Comparison of ENCODE assay signal across 11 cellular contexts in the genomic region with DNA sequence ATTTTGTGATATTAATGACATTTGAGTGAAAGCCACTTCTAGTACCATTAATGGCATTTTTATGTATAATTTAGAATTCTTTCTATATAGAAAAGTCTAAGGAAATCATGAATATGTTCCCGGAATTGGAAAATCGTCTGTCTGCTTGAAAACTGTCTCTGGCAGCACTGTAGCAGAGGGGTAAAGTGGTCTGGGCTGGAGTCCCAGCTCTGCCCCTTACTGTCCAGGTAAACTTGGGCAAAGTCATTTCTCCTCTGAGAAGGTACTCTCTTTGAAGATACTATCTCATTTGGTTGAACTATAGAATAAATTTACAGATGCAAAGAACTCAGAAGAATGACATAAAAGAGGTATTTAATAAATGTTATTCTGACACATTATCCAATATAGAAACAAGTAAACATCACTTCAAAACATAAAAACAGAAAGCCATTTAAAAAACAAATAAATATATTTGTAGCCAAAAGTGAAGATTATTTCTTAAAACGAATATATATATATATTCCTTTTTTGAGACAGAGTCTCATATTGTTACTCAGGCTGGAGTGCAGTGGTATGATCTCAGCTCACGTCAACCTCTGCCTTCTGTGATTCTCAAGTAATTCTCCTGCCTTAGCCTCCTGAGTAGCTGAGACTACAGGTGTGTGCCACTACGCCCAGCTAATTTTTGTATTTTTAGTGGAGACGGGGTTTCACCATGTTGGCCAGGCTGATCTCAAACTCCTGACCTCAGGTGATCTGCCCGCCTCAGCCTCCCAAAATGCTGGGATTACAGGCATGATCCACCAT.
DNase-seq lines count a peak whose midpoint lies in the region; ATAC-seq and TF ChIP-seq lines count a peak whose summit lies in the region.
"Had no signal": no experiment of that assay in that cellular context is flagged by ENCODE, and none has a peak within 500 bp of the region (broad histone marks: within the 10 kb centered on the region; RNA-seq: fewer than 3 reads in every experiment).

No MANE protein-coding gene starts in this region.

- H3K9me3 ChIP-seq in OCI-LY1 (ENCODE audit: low read length): no peaks in the 10 kb centered on the region
- H3K9me3 ChIP-seq: suprapubic skin had no signal

- intact Hi-C loops in activated CD4-positive, alpha-beta T cell treated with anti-CD3 and anti-CD28 coated beads, Interleukin-2, amount 10 ng/mL, durations not matched to agents 24 days and 14 days (cut with micrococcal nuclease): loop anchor here (5.0 to 10.0 kb wide), 3 partner anchors 325 to 585 kb away; a partner anchor contains a TSS

- no peaks in the 10 kb centered on the region for H3K79me2 ChIP-seq in OCI-LY1 (ENCODE audit: insufficient read depth, low read length)

- H4K20me1 ChIP-seq in OCI-LY1 (ENCODE audit: insufficient read depth, low read length): no peaks in the 10 kb centered on the region

- 0 out of 2 replicates have a peak, but pooled peaks cover 4% of the 10 kb centered on the region for H3F3A ChIP-seq in OCI-LY1 (ENCODE audit: insufficient read depth, low read length)

- peak overlapping the region; percentile 97 for H3K27ac Mint-ChIP-seq in activated CD4-positive, alpha-beta T cell treated with anti-CD3 and anti-CD28 coated beads, Interleukin-2, amount 10 ng/mL, durations not matched to agents 24 days and 14 days
- peak overlapping the region; percentile 72 to 99 for H3K27ac Mint-ChIP-seq in stimulated activated naive CD8-positive, alpha-beta T cell treated with anti-CD3 and anti-CD28 coated beads, Interleukin-15, amount 100 ng/mL, for 72 hours

- no peak for ATAC-seq in stimulated activated naive CD8-positive, alpha-beta T cell treated with anti-CD3 and anti-CD28 coated beads, Interleukin-15, amount 100 ng/mL, for 72 hours
- ATAC-seq: Panc1 had no signal

- TF ChIP-seq CTCF in OCI-LY1 (IDR thresholded peaks at IDR 0.05; ENCODE audit: low read length) (no peak), brain microvascular endothelial cell (IDR thresholded peaks at IDR 0.05; ENCODE audit: low read depth, low read length, missing control alignments) (no peak)

- no peaks in the 10 kb centered on the region for H3K9me3 Mint-ChIP-seq in activated CD4-positive, alpha-beta T cell treated with anti-CD3 and anti-CD28 coated beads, Interleukin-2, amount 10 ng/mL, durations not matched to agents 24 days and 14 days
- H3K9me3 Mint-ChIP-seq in stimulated activated naive CD8-positive, alpha-beta T cell treated with anti-CD3 and anti-CD28 coated beads, Interleukin-15, amount 100 ng/mL, for 72 hours: no peaks in the 10 kb centered on the region

- H3K4me3 Mint-ChIP-seq in activated CD4-positive, alpha-beta T cell treated with anti-CD3 and anti-CD28 coated beads, Interleukin-2, amount 10 ng/mL, durations not matched to agents 24 days and 14 days: peak overlapping the region; percentile 84
- H3K4me3 Mint-ChIP-seq in stimulated activated naive CD8-positive, alpha-beta T cell treated with anti-CD3 and anti-CD28 coated beads, Interleukin-15, amount 100 ng/mL, for 72 hours: peak overlapping the region; percentile 68 to 88

- H3K4me1 ChIP-seq in OCI-LY1 (ENCODE audit: insufficient read depth, low read length, severe bottlenecking): peaks cover 87% of the 10 kb centered on the region
- H3K4me1 ChIP-seq: suprapubic skin had no signal

- peak overlapping the region; percentile 55 for H3K4me2 ChIP-seq in OCI-LY1 (ENCODE audit: low read length)

- H3K27me3 ChIP-seq in OCI-LY1 (ENCODE audit: insufficient read depth, low read length) (no peaks in the 10 kb centered on the region), brain microvascular endothelial cell (replicated peaks) (no peaks in the 10 kb centered on the region)
- H3K27me3 ChIP-seq: suprapubic skin had no signal

- DNase-seq in activated CD4-positive, alpha-beta T cell treated with anti-CD3 and anti-CD28 coated beads, Interleukin-2, amount 10 ng/mL, durations not matched to agents 24 days and 14 days: peak; percentile 75
- DNase-seq in activated CD4-positive, alpha-beta T cell treated with anti-CD3 and anti-CD28 coated beads, Interleukin-2, amount 50 U/mL, for 1 hour: no peak
- DNase-seq in brain microvascular endothelial cell (no peak), NCI-H146 (lab: John Stamatoyannopoulos, UW) (no peak), NCI-H2171 treated with DMSO at 0.1 percent for 48 hours (lab: John Stamatoyannopoulos, UW) (no peak)
- no peak for DNase-seq in stimulated activated naive CD8-positive, alpha-beta T cell treated with anti-CD3 and anti-CD28 coated beads, Interleukin-15, amount 100 ng/mL, for 72 hours
- no peak for DNase-seq in stimulated activated CD4-positive, alpha-beta T cell treated with anti-CD3 and anti-CD28 coated beads, Interleukin-15, amount 100 ng/mL, for 24 hours

- H3K36me3 Mint-ChIP-seq in activated CD4-positive, alpha-beta T cell treated with anti-CD3 and anti-CD28 coated beads, Interleukin-2, amount 10 ng/mL, durations not matched to agents 24 days and 14 days (ENCODE audit: low read depth): no peaks in the 10 kb centered on the region

- no peak overlapping the region for H2AFZ ChIP-seq in OCI-LY1 (ENCODE audit: low read length)

- peak overlapping the region; percentile 58 for H3K9ac ChIP-seq in OCI-LY1 (ENCODE audit: low read length)

- peaks cover 59% of the 10 kb centered on the region for H3K4me1 Mint-ChIP-seq in activated CD4-positive, alpha-beta T cell treated with anti-CD3 and anti-CD28 coated beads, Interleukin-2, amount 10 ng/mL, durations not matched to agents 24 days and 14 days
- peaks cover 57% of the 10 kb centered on the region for H3K4me1 Mint-ChIP-seq in stimulated activated naive CD8-positive, alpha-beta T cell treated with anti-CD3 and anti-CD28 coated beads, Interleukin-15, amount 100 ng/mL, for 72 hours

- in situ Hi-C loops in brain microvascular endothelial cell (cut with HindIII; ENCODE audit: low pct_ligation_motif_present, low sequenced_read_pairs): no loop called here

- no peaks in the 10 kb centered on the region for H3K9me2 ChIP-seq in OCI-LY1 (ENCODE audit: low read depth, low read length)

- H3K27ac ChIP-seq in OCI-LY1 (ENCODE audit: low read depth, low read length, poor library complexity, severe bottlenecking) (peak overlapping the region; percentile 96), brain microvascular endothelial cell (peak overlapping the region; percentile 39)
- H3K27ac ChIP-seq: epithelial cell of prostate, suprapubic skin had no signal

- H3K36me3 ChIP-seq in OCI-LY1 (ENCODE audit: insufficient read depth, low read length) (no peaks in the 10 kb centered on the region), brain microvascular endothelial cell (replicated peaks) (no peaks in the 10 kb centered on the region)
- H3K36me3 ChIP-seq: suprapubic skin had no signal

- no peaks in the 10 kb centered on the region for H3K27me3 Mint-ChIP-seq in activated CD4-positive, alpha-beta T cell treated with anti-CD3 and anti-CD28 coated beads, Interleukin-2, amount 10 ng/mL, durations not matched to agents 24 days and 14 days
- H3K27me3 Mint-ChIP-seq in stimulated activated naive CD8-positive, alpha-beta T cell treated with anti-CD3 and anti-CD28 coated beads, Interleukin-15, amount 100 ng/mL, for 72 hours: no peaks in the 10 kb centered on the region

- H3K4me3 ChIP-seq in OCI-LY1 (ENCODE audit: low read depth, low read length, poor library complexity, severe bottlenecking) (peak overlapping the region; percentile 28), brain microvascular endothelial cell (ENCODE audit: low read depth, low read length) (no peak overlapping the region)
- H3K4me3 ChIP-seq: suprapubic skin had no signal
